In genomic region chr3:112437146-112438022, GRCh38 we compare ENCODE assay signal across 8 cellular contexts.
DNase-seq lines count a peak whose midpoint lies in the region; ATAC-seq and TF ChIP-seq lines count a peak whose summit lies in the region.

No MANE protein-coding gene starts in this region.

- H3K9me3 ChIP-seq in GM23248 (ENCODE audit: low read depth): no peaks in the 10 kb centered on the region
- H3K9me3 ChIP-seq in PC-9 (ENCODE audit: insufficient read depth, low read depth): peaks cover 4% of the 10 kb centered on the region; the same call in 1 of the 2 replicates

- BruUV-seq in PC-9 (replicated peaks; lab: Mats Ljungman, UMichigan): no TSS peak

- H3K79me2 ChIP-seq in GM23248 (ENCODE audit: insufficient read depth) (no peaks in the 10 kb centered on the region), PC-9 (ENCODE audit: low read depth) (no peaks in the 10 kb centered on the region)

- POLR2A ChIA-PET in PC-9 (lab: Charles Lee; ENCODE audit: unreplicated experiment): no interaction called here

- peak overlapping the region; percentile 53 to 66 for H3K4me3 Mint-ChIP-seq in effector memory CD8-positive, alpha-beta T cell

- 63 to 74% methylated on average over 6 of the region's 6 CpGs for WGBS in GM23248 (ENCODE audit: low coverage in 1 of 2, low lambda C conversion rate in 2 of 2, missing lambda C conversion rate in 2 of 2), 2 experiments

- DNase-seq in DMS53 treated with DMSO at 0.1 percent for 48 hours (lab: John Stamatoyannopoulos, UW; ENCODE audit: unreplicated experiment) (peak; percentile 6), GM23248 (peak; percentile 52), PC-9 (no peak), renal cortical epithelial cell (ENCODE audit: low read depth) (peak; percentile 30), NCI-H1436 (lab: John Stamatoyannopoulos, UW) (no peak), midbrain (lab: John Stamatoyannopoulos, UW) (no peak)
- DNase-seq in effector memory CD8-positive, alpha-beta T cell: peak; percentile 11 to 16 (median 14)

- H3K27ac ChIP-seq in GM23248: no peak overlapping the region
- H3K27ac ChIP-seq in PC-9: no peak overlapping the region

- peak; percentile 98 for ATAC-seq in effector memory CD8-positive, alpha-beta T cell (replicated peaks)
- ATAC-seq in HG03457 (IDR thresholded peaks at IDR 0.05; ENCODE audit: unreplicated experiment): no peak

- H3K9me2 ChIP-seq in GM23248 (ENCODE audit: insufficient read depth) (no peaks in the 10 kb centered on the region), PC-9 (ENCODE audit: insufficient read depth) (no peaks in the 10 kb centered on the region)

- peaks cover 12 to 21% of the 10 kb centered on the region in 2 donors for H3K4me1 Mint-ChIP-seq in effector memory CD8-positive, alpha-beta T cell (ENCODE audit: low read depth in 2 of 2)

- H2AFZ ChIP-seq in GM23248: no peak overlapping the region
- no peak overlapping the region for H2AFZ ChIP-seq in PC-9

- H3K4me1 ChIP-seq in GM23248 (ENCODE audit: insufficient read depth): no peaks in the 10 kb centered on the region
- H3K4me1 ChIP-seq in PC-9 (replicated peaks; ENCODE audit: insufficient read depth): no peaks in the 10 kb centered on the region

- H3F3A ChIP-seq in GM23248 (ENCODE audit: insufficient read depth) (no peaks in the 10 kb centered on the region), PC-9 (ENCODE audit: insufficient read depth, low read depth) (no peaks in the 10 kb centered on the region)

- H3K27me3 Mint-ChIP-seq in effector memory CD8-positive, alpha-beta T cell: no peaks in the 10 kb centered on the region

- in situ Hi-C loops in GM23248 (cut with MboI): no loop called here

- H3K36me3 ChIP-seq in GM23248 (ENCODE audit: low read depth) (no peaks in the 10 kb centered on the region), PC-9 (ENCODE audit: low read depth) (no peaks in the 10 kb centered on the region)

- TF ChIP-seq CTCF in PC-9 (conservative IDR thresholded peaks at IDR 0.05): peak; percentile 53; the same call in 1 of the 2 replicates

- H3K4me2 ChIP-seq in GM23248 (ENCODE audit: unreplicated experiment): no peak overlapping the region
- H3K4me2 ChIP-seq in PC-9: no peak overlapping the region

- CTCF ChIA-PET in PC-9 (lab: Charles Lee): interaction anchor here (0.5 to 0.9 kb wide), 3 partner anchors 109 to 300 kb away, joined by 3 to 6 read pairs (median 4); no protein-coding TSS in a partner anchor

- H3K36me3 Mint-ChIP-seq in effector memory CD8-positive, alpha-beta T cell (ENCODE audit: insufficient read depth): no peaks in the 10 kb centered on the region

- no peaks in the 10 kb centered on the region for H4K20me1 ChIP-seq in GM23248 (ENCODE audit: insufficient read depth)
- no peaks in the 10 kb centered on the region for H4K20me1 ChIP-seq in PC-9 (ENCODE audit: insufficient read depth)

- no peak overlapping the region for H3K9ac ChIP-seq in GM23248

- intact Hi-C loops in PC-9 (cut with micrococcal nuclease; ENCODE audit: unreplicated experiment): loop anchor here (2.0 kb wide), 1 partner anchor 111 kb away; no protein-coding TSS in a partner anchor

- H3K27me3 ChIP-seq in GM23248 (replicated peaks; ENCODE audit: insufficient read depth) (0 out of 2 replicates have a peak, but pooled peaks cover 18% of the 10 kb centered on the region), PC-9 (ENCODE audit: insufficient read depth, low read depth) (no peaks in the 10 kb centered on the region)

- H3K27ac Mint-ChIP-seq in effector memory CD8-positive, alpha-beta T cell: peak overlapping the region; percentile 47 to 67

- H3K9me3 Mint-ChIP-seq in effector memory CD8-positive, alpha-beta T cell: no peaks in the 10 kb centered on the region

- no peak overlapping the region for H3K4me3 ChIP-seq in GM23248
- no peak overlapping the region for H3K4me3 ChIP-seq in PC-9

Comparison
In these comparisons a context has a peak if more than half of its experiments do, and no peak if none do; other contexts are left out.
1. DNase-seq: peak in DMS53 treated with DMSO at 0.1 percent for 48 hours (single experiment), GM23248 (single experiment), effector memory CD8-positive, alpha-beta T cell (3 of 3) and renal cortical epithelial cell (single experiment); none in PC-9 (0 of 2), NCI-H1436 (single experiment) and midbrain (single experiment).